16 cellular contexts compared by ENCODE assay signal in the genomic region with DNA sequence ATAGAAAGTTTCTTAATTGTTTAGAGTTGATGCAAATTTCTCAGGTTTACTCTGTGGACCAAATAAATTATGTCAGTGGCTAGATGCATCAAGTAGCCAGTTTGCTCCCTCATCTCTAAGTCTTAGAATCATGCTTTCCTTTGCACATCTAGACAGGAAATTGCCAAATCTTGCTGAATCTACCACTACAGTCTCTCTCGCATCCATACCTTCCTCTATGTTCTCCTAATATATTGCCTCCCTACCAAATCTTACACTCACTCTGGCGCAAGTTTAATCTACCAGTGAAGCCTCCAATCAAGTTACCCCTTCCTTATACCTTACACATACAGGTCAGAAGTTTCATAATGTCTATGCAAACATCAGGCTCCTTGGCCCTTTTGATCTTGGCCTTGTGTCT. TPM values are rescaled to one million over a fixed set of nuclear protein-coding genes. Genes with fewer than 3 reads are reported as not detected.
DNase-seq lines count a peak whose midpoint lies in the region; ATAC-seq and TF ChIP-seq lines count a peak whose summit lies in the region.
"Had no signal": no experiment of that assay in that cellular context is flagged by ENCODE, and none has a peak within 500 bp of the region (broad histone marks: within the 10 kb centered on the region; RNA-seq: fewer than 3 reads in every experiment).

No MANE protein-coding gene starts in this region.

- intact Hi-C loops in MCF 10A (cut with micrococcal nuclease) (no loop called here), breast epithelium (cut with DNase I; ENCODE audit: low total_unique reads) (no loop called here), left lung (cut with DNase I) (no loop called here)

- H3K4me1 ChIP-seq in breast epithelium, result no peaks in the 10 kb centered on the region
- H3K4me1 ChIP-seq in left lung, result peaks cover 14 to 41% of the 10 kb centered on the region in 2 donors

- no peak overlapping the region for H3K9ac ChIP-seq in SU-DHL-6 (ENCODE audit: low read length)

- no peaks in the 10 kb centered on the region for H3K27me3 ChIP-seq in breast epithelium
- H3K27me3 ChIP-seq in SU-DHL-6 (ENCODE audit: low read length), result no peaks in the 10 kb centered on the region
- no peaks in the 10 kb centered on the region for H3K27me3 ChIP-seq in left lung
- H3K27me3 ChIP-seq: Peyer's patch had no signal

- H3K27ac ChIP-seq in breast epithelium, result no peak overlapping the region
- H3K27ac ChIP-seq in SU-DHL-6 (ENCODE audit: low read depth, low read length), result peak overlapping the region; percentile 18
- H3K27ac ChIP-seq in left lung, result peak overlapping the region in 1 of 2 donors; percentile 47
- H3K27ac ChIP-seq: Peyer's patch had no signal

- peaks cover 6% of the 10 kb centered on the region; the same call in 1 of the 2 replicates for H3F3A ChIP-seq in SU-DHL-6 (ENCODE audit: insufficient read depth)

- POLR2A ChIA-PET in MCF 10A (lab: Yijun Ruan, JAX), result no interaction called here

- H3K4me3 ChIP-seq in breast epithelium, result no peak overlapping the region
- H3K4me3 ChIP-seq in SU-DHL-6 (ENCODE audit: insufficient read depth, low read length, poor library complexity, severe bottlenecking), result no peak overlapping the region
- H3K4me3 ChIP-seq in left lung, result no peak overlapping the region
- H3K4me3 ChIP-seq: K562, Peyer's patch had no signal

- H3K4me2 ChIP-seq in SU-DHL-6 (ENCODE audit: low read depth, low read length, poor library complexity, severe bottlenecking), result peak overlapping the region; percentile 30

- DNase-seq in MCF 10A (ENCODE audit: unreplicated experiment) (no peak), breast epithelium (ENCODE audit: low spot score in 2 of 2) (no peak), NOMO-1 (lab: John Stamatoyannopoulos, UW; ENCODE audit: unreplicated experiment in 2 of 2) (peak; percentile 35 to 63), left lung (no peak), activated T-cell treated with anti-CD3 and anti-CD28 coated beads for 4 hours (no peak), AG08395 (ENCODE audit: low spot score) (no peak)
- DNase-seq: CD4-positive, CD25-positive, alpha-beta regulatory T cell; DMS53; NCI-H1436 treated with DMSO at 0.1 percent for 48 hours; NCI-H2081; NCI-H524 treated with DMSO at 0.1 percent for 48 hours; Peyer's patch; Right ventricle myocardium superior had no signal

- H3K4me3 Mint-ChIP-seq in MCF 10A (ENCODE audit: unreplicated experiment), result no peak overlapping the region
- H3K4me3 Mint-ChIP-seq: CD4-positive, CD25-positive, alpha-beta regulatory T cell had no signal

- CTCF ChIA-PET in MCF 10A (lab: Yijun Ruan, JAX), result no interaction called here

- no peak for TF ChIP-seq CTCF in MCF 10A (IDR thresholded peaks at IDR 0.05; ENCODE audit: unreplicated experiment)
- no peak for TF ChIP-seq CTCF in breast epithelium (IDR thresholded peaks at IDR 0.05)
- TF ChIP-seq CTCF in SU-DHL-6 (IDR thresholded peaks at IDR 0.05; ENCODE audit: insufficient read depth, low read length, poor library complexity, severe bottlenecking), result no peak
- no peak for TF ChIP-seq CTCF in left lung (IDR thresholded peaks at IDR 0.05)

- BruUV-seq in MCF 10A (replicated peaks; lab: Mats Ljungman, UMichigan), result no TSS peak

- TF ChIP-seq POLR2A in breast epithelium (IDR thresholded peaks at IDR 0.05), result no peak

- H3K9me2 ChIP-seq in SU-DHL-6 (replicated peaks; ENCODE audit: insufficient read depth, low read length), result no peaks in the 10 kb centered on the region

- H3K36me3 ChIP-seq in breast epithelium (no peaks in the 10 kb centered on the region), SU-DHL-6 (ENCODE audit: low read length) (no peaks in the 10 kb centered on the region), left lung (peaks cover 0 to 3% of the 10 kb centered on the region in 2 donors)
- H3K36me3 ChIP-seq: Peyer's patch had no signal

- no peaks in the 10 kb centered on the region for H3K36me3 Mint-ChIP-seq in MCF 10A (ENCODE audit: insufficient read depth, unreplicated experiment)

- no peak overlapping the region for H2AFZ ChIP-seq in SU-DHL-6 (ENCODE audit: low read depth, low read length, severe bottlenecking)

- H3K27me3 Mint-ChIP-seq in MCF 10A (ENCODE audit: insufficient read depth, unreplicated experiment), result no peaks in the 10 kb centered on the region
- H3K27me3 Mint-ChIP-seq: CD4-positive, CD25-positive, alpha-beta regulatory T cell had no signal

- no peaks in the 10 kb centered on the region for H3K9me3 ChIP-seq in breast epithelium
- H3K9me3 ChIP-seq in SU-DHL-6 (ENCODE audit: insufficient read depth, low read length), result no peaks in the 10 kb centered on the region
- no peaks in the 10 kb centered on the region for H3K9me3 ChIP-seq in left lung
- H3K9me3 ChIP-seq: Peyer's patch had no signal

- peaks cover 95% of the 10 kb centered on the region for H3K79me2 ChIP-seq in SU-DHL-6 (ENCODE audit: insufficient read depth, low read length)

- ATAC-seq in GM21447 (IDR thresholded peaks at IDR 0.05; ENCODE audit: unreplicated experiment) (no peak), left lung (no peak)
- ATAC-seq: K562 had no signal

- H3K9me3 Mint-ChIP-seq in MCF 10A (ENCODE audit: unreplicated experiment), result no peaks in the 10 kb centered on the region
- H3K9me3 Mint-ChIP-seq: CD4-positive, CD25-positive, alpha-beta regulatory T cell had no signal

- no peaks in the 10 kb centered on the region for H4K20me1 ChIP-seq in SU-DHL-6 (ENCODE audit: low read depth, low read length)

- peak overlapping the region; percentile 29 for H3K27ac Mint-ChIP-seq in MCF 10A (ENCODE audit: low read depth, unreplicated experiment)
- H3K27ac Mint-ChIP-seq: CD4-positive, CD25-positive, alpha-beta regulatory T cell had no signal

- peaks cover 11% of the 10 kb centered on the region for H3K4me1 Mint-ChIP-seq in MCF 10A (ENCODE audit: insufficient read depth, unreplicated experiment)

RNA-seq across cellular contexts. Expression of a gene that starts 10.8 kb away (rescaled TPM):
- total RNA-seq in MCF 10A (2022) (110 and 117 TPM in 2 replicates), breast epithelium (10 to 100 TPM; 36.1 to 48.9 (median 47.2) TPM), left lung (100 to 1,000 TPM; 129 to 150 TPM)

Comparison
In these comparisons a context has a peak if more than half of its experiments do, and no peak if none do; other contexts are left out.
1. DNase-seq: peak in NOMO-1 (2 of 2); none in MCF 10A (single experiment), breast epithelium (0 of 2), left lung (0 of 2), activated T-cell treated with anti-CD3 and anti-CD28 coated beads for 4 hours (single experiment) and AG08395 (single experiment).